ENCODE assay signal across 25 cellular contexts in the genomic region with DNA sequence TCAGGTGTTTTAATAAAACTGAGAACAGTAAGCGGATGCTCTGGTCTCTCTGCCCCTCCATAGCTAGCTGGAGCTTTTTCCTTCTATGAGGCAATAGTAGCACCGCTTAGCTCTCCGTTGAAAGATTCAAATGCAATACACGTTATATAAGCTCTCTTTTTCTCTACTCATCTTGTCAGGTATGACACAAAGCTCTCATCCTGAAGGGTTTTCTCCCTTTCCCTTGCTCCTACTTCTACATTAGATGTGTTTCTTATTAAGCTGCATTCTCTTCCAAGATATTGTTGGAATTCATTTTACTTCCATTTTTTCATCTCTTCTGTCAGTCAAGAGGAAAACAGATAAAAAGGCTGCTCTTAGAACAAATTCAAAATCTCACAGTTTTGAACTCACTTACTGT.
"Had no signal": no experiment of that assay in that cellular context is flagged by ENCODE, and none has a peak within 500 bp of the region (broad histone marks: within the 10 kb centered on the region; RNA-seq: fewer than 3 reads in every experiment).

No MANE protein-coding gene starts in this region.

- H3K4me3 ChIP-seq: colonic mucosa, coronary artery, dorsolateral prefrontal cortex, esophagus muscularis mucosa, esophagus squamous epithelium, gastrocnemius medialis, gastroesophageal sphincter, heart left ventricle, heart right ventricle had no signal

- H3K27me3 ChIP-seq: colonic mucosa, dorsolateral prefrontal cortex, esophagus muscularis mucosa, esophagus squamous epithelium, foreskin keratinocyte, gastrocnemius medialis, gastroesophageal sphincter, heart left ventricle, heart right ventricle had no signal

- H3K27me3 Mint-ChIP-seq: dendritic cell treated with granulocyte-macrophage colony-stimulating factor and Interleukin-4, amounts not matched to agents 40 ng/mL and 50 ng/mL, for 4 days; effector memory CD8-positive, alpha-beta T cell had no signal

- H3K27ac Mint-ChIP-seq: dendritic cell treated with granulocyte-macrophage colony-stimulating factor and Interleukin-4, amounts not matched to agents 40 ng/mL and 50 ng/mL, for 4 days; effector memory CD8-positive, alpha-beta T cell; endodermal cell had no signal

- DNase-seq: colonic mucosa; cortex of kidney; dermis blood vessel endothelial cell; dorsolateral prefrontal cortex; effector CD4-positive, alpha-beta T cell; effector CD8-positive, alpha-beta T cell; effector memory CD4-positive, alpha-beta T cell; effector memory CD8-positive, alpha-beta T cell; endodermal cell; erythroblast; esophagus squamous epithelium; foreskin fibroblast; foreskin keratinocyte; foreskin melanocyte; gastrocnemius medialis; glutamatergic neuron; head of caudate nucleus; heart left ventricle; heart right ventricle had no signal

- H3K9me3 ChIP-seq: colonic mucosa, esophagus muscularis mucosa, esophagus squamous epithelium, gastrocnemius medialis, gastroesophageal sphincter, heart left ventricle had no signal

- H3K27ac ChIP-seq: colonic mucosa, coronary artery, dorsolateral prefrontal cortex, epithelial cell of prostate, esophagus muscularis mucosa, esophagus squamous epithelium, foreskin keratinocyte, gastrocnemius medialis, gastroesophageal sphincter, heart left ventricle, heart right ventricle had no signal

- H3K36me3 ChIP-seq: colonic mucosa, esophagus muscularis mucosa, esophagus squamous epithelium, gastrocnemius medialis, gastroesophageal sphincter, heart left ventricle, heart right ventricle had no signal

- ATAC-seq: effector memory CD8-positive, alpha-beta T cell; esophagus mucosa; foreskin keratinocyte; gastrocnemius medialis; gastroesophageal sphincter; heart left ventricle; heart right ventricle had no signal

- H3K4me1 ChIP-seq: colonic mucosa, esophagus muscularis mucosa, esophagus squamous epithelium, foreskin keratinocyte, gastrocnemius medialis, gastroesophageal sphincter, heart left ventricle, heart right ventricle had no signal

- H3K4me3 Mint-ChIP-seq: dendritic cell treated with granulocyte-macrophage colony-stimulating factor and Interleukin-4, amounts not matched to agents 40 ng/mL and 50 ng/mL, for 4 days; effector memory CD8-positive, alpha-beta T cell; endodermal cell had no signal

- H3K9me3 Mint-ChIP-seq: dendritic cell treated with granulocyte-macrophage colony-stimulating factor and Interleukin-4, amounts not matched to agents 40 ng/mL and 50 ng/mL, for 4 days; endodermal cell had no signal
